8 cellular contexts compared by ENCODE assay signal in genomic region chr3:195522254-195523023, GRCh38. TPM values are rescaled to one million over a fixed set of nuclear protein-coding genes. Genes with fewer than 3 reads are reported as not detected.
DNase-seq lines count a peak whose midpoint lies in the region; ATAC-seq and TF ChIP-seq lines count a peak whose summit lies in the region.

No MANE protein-coding gene starts in this region.

- ATAC-seq in natural killer cell: peak in 2 of 3 donors; percentile 33 to 59
- no peak for ATAC-seq in natural killer cell treated with Interleukin-12 subunit alpha and Interleukin-12 subunit beta and Interleukin-15 and Interleukin-18, amount 100 ng/mL, for 72 hours
- no peak for ATAC-seq in HG03521 (IDR thresholded peaks at IDR 0.05; ENCODE audit: unreplicated experiment)

- TF ChIP-seq CTCF in natural killer cell (IDR thresholded peaks at IDR 0.05): peak; percentile 95

- POLR2A ChIA-PET in activated CD4-positive, alpha-beta T cell treated with anti-CD3 and anti-CD28 coated beads, Interleukin-2, amount 10 ng/mL, durations not matched to agents 7 days and 5 days (lab: Charles Lee): no interaction called here

- peak overlapping the region; percentile 29 to 67 for H3K27ac Mint-ChIP-seq in natural killer cell
- peak overlapping the region in 1 of 2 donors; percentile 39 for H3K27ac Mint-ChIP-seq in natural killer cell treated with Interleukin-12 subunit alpha and Interleukin-12 subunit beta and Interleukin-15 and Interleukin-18, amount 100 ng/mL, for 72 hours
- no peak overlapping the region for H3K27ac Mint-ChIP-seq in activated CD4-positive, alpha-beta T cell treated with anti-CD3 and anti-CD28 coated beads, Interleukin-2, amount 10 ng/mL, durations not matched to agents 7 days and 5 days

- DNase-seq in natural killer cell (no peak), NCI-H1105 treated with DMSO at 0.1 percent for 48 hours (lab: John Stamatoyannopoulos, UW) (peak; percentile 69), glomerular visceral epithelial cell (ENCODE audit: extremely low spot score) (peak; percentile 36), superior temporal gyrus (ENCODE audit: extremely low spot score) (peak; percentile 86), NK-92 (lab: John Stamatoyannopoulos, UW; ENCODE audit: unreplicated experiment) (no peak)
- no peak for DNase-seq in natural killer cell treated with Interleukin-12 subunit alpha and Interleukin-12 subunit beta and Interleukin-15 and Interleukin-18, amount 100 ng/mL, for 72 hours (ENCODE audit: low spot score)
- peak; percentile 55 for DNase-seq in activated CD4-positive, alpha-beta T cell treated with anti-CD3 and anti-CD28 coated beads, Interleukin-2, amount 10 ng/mL, durations not matched to agents 7 days and 5 days

- H3K4me3 Mint-ChIP-seq in natural killer cell: no peak overlapping the region
- no peak overlapping the region for H3K4me3 Mint-ChIP-seq in natural killer cell treated with Interleukin-12 subunit alpha and Interleukin-12 subunit beta and Interleukin-15 and Interleukin-18, amount 100 ng/mL, for 72 hours
- H3K4me3 Mint-ChIP-seq in activated CD4-positive, alpha-beta T cell treated with anti-CD3 and anti-CD28 coated beads, Interleukin-2, amount 10 ng/mL, durations not matched to agents 7 days and 5 days: no peak overlapping the region

- H3K27me3 Mint-ChIP-seq in natural killer cell (ENCODE audit: low read depth in 2 of 2): no peaks in the 10 kb centered on the region
- H3K27me3 Mint-ChIP-seq in natural killer cell treated with Interleukin-12 subunit alpha and Interleukin-12 subunit beta and Interleukin-15 and Interleukin-18, amount 100 ng/mL, for 72 hours: no peaks in the 10 kb centered on the region
- H3K27me3 Mint-ChIP-seq in activated CD4-positive, alpha-beta T cell treated with anti-CD3 and anti-CD28 coated beads, Interleukin-2, amount 10 ng/mL, durations not matched to agents 7 days and 5 days: no peaks in the 10 kb centered on the region

- peaks cover 9 to 17% of the 10 kb centered on the region in 2 donors for H3K4me1 Mint-ChIP-seq in natural killer cell
- H3K4me1 Mint-ChIP-seq in natural killer cell treated with Interleukin-12 subunit alpha and Interleukin-12 subunit beta and Interleukin-15 and Interleukin-18, amount 100 ng/mL, for 72 hours (ENCODE audit: low read depth in 2 of 2): peaks cover 6 to 11% of the 10 kb centered on the region in 2 donors
- H3K4me1 Mint-ChIP-seq in activated CD4-positive, alpha-beta T cell treated with anti-CD3 and anti-CD28 coated beads, Interleukin-2, amount 10 ng/mL, durations not matched to agents 7 days and 5 days: peaks cover 35% of the 10 kb centered on the region

- H3K36me3 Mint-ChIP-seq in natural killer cell: no peaks in the 10 kb centered on the region
- peaks cover 6% of the 10 kb centered on the region for H3K36me3 Mint-ChIP-seq in natural killer cell treated with Interleukin-12 subunit alpha and Interleukin-12 subunit beta and Interleukin-15 and Interleukin-18, amount 100 ng/mL, for 72 hours
- H3K36me3 Mint-ChIP-seq in activated CD4-positive, alpha-beta T cell treated with anti-CD3 and anti-CD28 coated beads, Interleukin-2, amount 10 ng/mL, durations not matched to agents 7 days and 5 days (ENCODE audit: low read depth): peaks cover 43% of the 10 kb centered on the region

- CTCF ChIA-PET in activated CD4-positive, alpha-beta T cell treated with anti-CD3 and anti-CD28 coated beads, Interleukin-2, amount 10 ng/mL, durations not matched to agents 7 days and 5 days (lab: Charles Lee): interaction anchor here (0.8 to 7.8 kb wide), 6 partner anchors 13 to 266 kb away, joined by 3 to 68 read pairs (median 4); partner anchors contain the start of gene XXYLT1

- H3K9me3 Mint-ChIP-seq in natural killer cell: no peaks in the 10 kb centered on the region
- H3K9me3 Mint-ChIP-seq in natural killer cell treated with Interleukin-12 subunit alpha and Interleukin-12 subunit beta and Interleukin-15 and Interleukin-18, amount 100 ng/mL, for 72 hours: no peaks in the 10 kb centered on the region
- H3K9me3 Mint-ChIP-seq in activated CD4-positive, alpha-beta T cell treated with anti-CD3 and anti-CD28 coated beads, Interleukin-2, amount 10 ng/mL, durations not matched to agents 7 days and 5 days: no peaks in the 10 kb centered on the region

- intact Hi-C loops in natural killer cell (cut with micrococcal nuclease): loop anchor here (1.0 to 5.0 kb wide), 3 partner anchors 20 to 850 kb away; partner anchors contain the start of genes LSG1, PPP1R2 and XXYLT1

RNA-seq across cellular contexts. Expression of gene PPP1R2, which starts 20.7 kb away (rescaled TPM):
- 10 to 100 TPM; 89.8 to 97.3 (median 89.9) TPM for total RNA-seq in natural killer cell
- total RNA-seq in natural killer cell treated with Interleukin-12 subunit alpha and Interleukin-12 subunit beta and Interleukin-15 and Interleukin-18, amount 100 ng/mL, for 72 hours: 10 to 100 TPM; 47.5 to 56.3 TPM
- total RNA-seq in activated CD4-positive, alpha-beta T cell treated with anti-CD3 and anti-CD28 coated beads, Interleukin-2, amount 10 ng/mL, durations not matched to agents 7 days and 5 days: 10 to 100 TPM; 85.9 to 94.3 TPM

Comparison
In these comparisons a context has a peak if more than half of its experiments do, and no peak if none do; other contexts are left out.
1. ATAC-seq: peak in natural killer cell (2 of 3); none in natural killer cell treated with Interleukin-12 subunit alpha and Interleukin-12 subunit beta and Interleukin-15 and Interleukin-18, amount 100 ng/mL, for 72 hours (0 of 2) and HG03521 (single experiment).
2. DNase-seq: peak in NCI-H1105 treated with DMSO at 0.1 percent for 48 hours (single experiment), activated CD4-positive, alpha-beta T cell treated with anti-CD3 and anti-CD28 coated beads, Interleukin-2, amount 10 ng/mL, durations not matched to agents 7 days and 5 days (single experiment), glomerular visceral epithelial cell (single experiment) and superior temporal gyrus (single experiment); none in natural killer cell (single experiment), natural killer cell treated with Interleukin-12 subunit alpha and Interleukin-12 subunit beta and Interleukin-15 and Interleukin-18, amount 100 ng/mL, for 72 hours (single experiment) and NK-92 (single experiment).